11 cellular contexts compared by ENCODE assay signal in genomic region chr13:92224052-92224821, GRCh38.
DNase-seq lines count a peak whose midpoint lies in the region; ATAC-seq, FAIRE-seq and TF ChIP-seq lines count a peak whose summit lies in the region.
"Had no signal": no experiment of that assay in that cellular context is flagged by ENCODE, and none has a peak within 500 bp of the region (broad histone marks: within the 10 kb centered on the region; RNA-seq: fewer than 3 reads in every experiment).

No MANE protein-coding gene starts in this region.

- no peak for ATAC-seq in foreskin keratinocyte

- FAIRE-seq in small intestine (lab: Jason Lieb, UNC): no peak

- no peaks in the 10 kb centered on the region for H3K4me1 ChIP-seq in foreskin keratinocyte
- peaks cover 12% of the 10 kb centered on the region for H3K4me1 ChIP-seq in skeletal muscle satellite cell (ENCODE audit: control insufficient read depth, insufficient read depth, low read length)
- peaks cover 0 to 4% of the 10 kb centered on the region in 2 donors for H3K4me1 ChIP-seq in thyroid gland
- peaks cover 0 to 2% of the 10 kb centered on the region in 2 donors for H3K4me1 ChIP-seq in small intestine (ENCODE audit: control insufficient read depth in 2 of 2, insufficient read depth in 1 of 2, low read depth in 1 of 2, low read length in 1 of 2)

- peak overlapping the region; percentile 29 for H3K4me2 ChIP-seq in skeletal muscle satellite cell (ENCODE audit: low read length)

- H3K27ac ChIP-seq in foreskin keratinocyte (no peak overlapping the region), thyroid gland (no peak overlapping the region), small intestine (ENCODE audit: low read depth in 1 of 2, low read length in 1 of 2) (peak overlapping the region in 1 of 2 donors; percentile 68)

- no peak for TF ChIP-seq POLR2A in thyroid gland (IDR thresholded peaks at IDR 0.05)

- H3K27me3 ChIP-seq in foreskin keratinocyte: no peaks in the 10 kb centered on the region
- peaks cover 21% of the 10 kb centered on the region for H3K27me3 ChIP-seq in skeletal muscle satellite cell (ENCODE audit: control insufficient read depth, insufficient read depth, low read length)
- no peaks in the 10 kb centered on the region for H3K27me3 ChIP-seq in thyroid gland
- no peaks in the 10 kb centered on the region for H3K27me3 ChIP-seq in small intestine (ENCODE audit: control insufficient read depth in 2 of 2, insufficient read depth in 2 of 2, low read length in 2 of 2)

- 55 to 60% methylated on average over 5 of the region's 5 CpGs for WGBS in thyroid gland, 2 donors
- 36 to 41% (median 40%) methylated on average over 5 of the region's 5 CpGs for WGBS in small intestine, 3 donors

- no peak overlapping the region for H3K9ac ChIP-seq in skeletal muscle satellite cell (ENCODE audit: low read depth, low read length)

- TF ChIP-seq CTCF in foreskin keratinocyte (conservative IDR thresholded peaks at IDR 0.05) (no peak), thyroid gland (IDR thresholded peaks at IDR 0.05) (no peak)

- H3K4me3 ChIP-seq in skeletal muscle satellite cell (ENCODE audit: low read length): no peak overlapping the region
- no peak overlapping the region for H3K4me3 ChIP-seq in thyroid gland (replicated peaks in 1 of 3)
- no peak overlapping the region for H3K4me3 ChIP-seq in small intestine (ENCODE audit: low read depth in 1 of 2, low read length in 2 of 2)

- H3K9me3 ChIP-seq in skeletal muscle satellite cell (replicated peaks; ENCODE audit: low read length): no peaks in the 10 kb centered on the region
- H3K9me3 ChIP-seq in thyroid gland: no peaks in the 10 kb centered on the region
- no peaks in the 10 kb centered on the region for H3K9me3 ChIP-seq in small intestine (ENCODE audit: control insufficient read depth, low read depth)

- peak; percentile 67 for DNase-seq in HS-5 (ENCODE audit: low read depth)
- DNase-seq in SKM-1 treated with dmso at 0.1 percent for 144 hours (lab: John Stamatoyannopoulos, UW; ENCODE audit: unreplicated experiment): peak; percentile 94
- peak; percentile 12 to 44 for DNase-seq in foreskin keratinocyte
- DNase-seq in NCI-H1694 (lab: John Stamatoyannopoulos, UW): no peak
- no peak for DNase-seq in thyroid gland
- no peak for DNase-seq in small intestine
- DNase-seq in NCI-H1092 (lab: John Stamatoyannopoulos, UW): no peak
- DNase-seq: activated CD4-positive, alpha-beta T cell treated with anti-CD3 and anti-CD28 coated beads, Interleukin-2, amount 10 ng/mL, durations not matched to agents 24 days and 14 days; DND-41; KG1 had no signal

- H3K36me3 ChIP-seq in skeletal muscle satellite cell (ENCODE audit: insufficient read depth, low read length) (no peaks in the 10 kb centered on the region), thyroid gland (no peaks in the 10 kb centered on the region), small intestine (ENCODE audit: control insufficient read depth in 2 of 2, insufficient read depth in 2 of 2, low read length in 2 of 2) (no peaks in the 10 kb centered on the region)

- intact Hi-C loops in thyroid gland (cut with DNase I): no loop called here

Comparison
In these comparisons a context has a peak if more than half of its experiments do, and no peak if none do; other contexts are left out.
1. DNase-seq: peak in HS-5 (single experiment), SKM-1 treated with dmso at 0.1 percent for 144 hours (single experiment) and foreskin keratinocyte (2 of 2); none in NCI-H1694 (single experiment), thyroid gland (0 of 2), small intestine (single experiment) and NCI-H1092 (single experiment).